1 cellular context compared by ENCODE assay signal in genomic region chr2:12965540-12966269, GRCh38.
TF ChIP-seq lines count a peak whose summit lies in the region.

No MANE protein-coding gene starts in this region.

TF ChIP-seq in K562, 482 proteins besides CTCF, POLR2A, EP300 and RAD21 (continued from another document and continues in another):
- TF ChIP-seq ZNF407 (IDR thresholded peaks at IDR 0.05; ENCODE audit: low read depth) (no peak), PML (IDR thresholded peaks at IDR 0.05; ENCODE audit: low read length) (peak; percentile 54; the same call in 1 of the 2 replicates), ERF (CRISPR knock-in tag; IDR thresholded peaks at IDR 0.05) (no peak), NFE2L1 (tag; IDR thresholded peaks at IDR 0.05; ENCODE audit: borderline replicate concordance, low read depth) (no peak; the same call in 1 of the 2 replicates), POLR2AphosphoS5 (IDR thresholded peaks at IDR 0.05; ENCODE audit: control insufficient read depth, insufficient read depth, low read depth, low read length) (no peak), LCOR (CRISPR knock-in tag; IDR thresholded peaks at IDR 0.05) (no peak), HLTF (IDR thresholded peaks at IDR 0.05) (no peak), ESRRA (IDR thresholded peaks at IDR 0.05; ENCODE audit: borderline replicate concordance, low read depth) (no peak), ZNF239 (CRISPR knock-in tag; IDR thresholded peaks at IDR 0.05) (no peak), ZNF280B (CRISPR knock-in tag; IDR thresholded peaks at IDR 0.05) (no peak), ASH1L (IDR thresholded peaks at IDR 0.05; ENCODE audit: borderline replicate concordance, low read depth, partially characterized antibody) (no peak), ZNF644 (tag; IDR thresholded peaks at IDR 0.05; ENCODE audit: low read depth) (0 out of 2 replicates have a peak, but pooled peaks have one; percentile 37), ZNF277 (CRISPR knock-in tag; IDR thresholded peaks at IDR 0.05; ENCODE audit: borderline replicate concordance) (no peak), MTA3 (IDR thresholded peaks at IDR 0.05; ENCODE audit: borderline replicate concordance) (no peak), MCM3 (IDR thresholded peaks at IDR 0.05) (no peak), HNRNPH1 (optimal IDR thresholded peaks at IDR 0.05; ENCODE audit: low read depth, low read length) (no peak), ZFP1 (CRISPR knock-in tag; IDR thresholded peaks at IDR 0.05) (no peak), NCOA2 (IDR thresholded peaks at IDR 0.05; ENCODE audit: partially characterized antibody in 2 of 2) (peak in 1 of 2 experiments; percentile 51), DLX4 (CRISPR knock-in tag; IDR thresholded peaks at IDR 0.05) (no peak), FOXK1 (CRISPR knock-in tag; IDR thresholded peaks at IDR 0.05; ENCODE audit: borderline replicate concordance) (no peak), ZNF12 (CRISPR knock-in tag; IDR thresholded peaks at IDR 0.05) (no peak), TRIM25 (IDR thresholded peaks at IDR 0.05; ENCODE audit: borderline replicate concordance) (no peak), GABPA (tag; conservative IDR thresholded peaks at IDR 0.05; ENCODE audit: low read depth) (peak; percentile 46; the same call in 1 of the 2 replicates), ZNF280A (IDR thresholded peaks at IDR 0.05; ENCODE audit: low read depth, partially characterized antibody) (no peak), RBM22 (IDR thresholded peaks at IDR 0.05; ENCODE audit: low read depth, low read length, poor library complexity, severe bottlenecking) (no peak), SRSF1 (IDR thresholded peaks at IDR 0.05; ENCODE audit: low read depth, low read length) (no peak), TCF7 (IDR thresholded peaks at IDR 0.05; ENCODE audit: borderline replicate concordance) (no peak), CSDE1 (IDR thresholded peaks at IDR 0.05) (no peak), XRCC5 (IDR thresholded peaks at IDR 0.05; ENCODE audit: low read depth, low read length) (no peak), MYNN (IDR thresholded peaks at IDR 0.05) (no peak), MYNN (CRISPR knock-in tag; IDR thresholded peaks at IDR 0.05) (no peak), FOXK2 (conservative IDR thresholded peaks at IDR 0.05 in 1 of 2, IDR thresholded peaks at IDR 0.05 in 1 of 2; ENCODE audit: low read depth in 2 of 2) (peak; percentile 15 to 29; a peak in 1 of 4 replicates), PREB (CRISPR knock-in tag; IDR thresholded peaks at IDR 0.05) (no peak), USF1 (CRISPR knock-in tag; IDR thresholded peaks at IDR 0.05) (no peak), ZBTB49 (CRISPR knock-in tag; IDR thresholded peaks at IDR 0.05; ENCODE audit: borderline replicate concordance) (no peak), SMARCE1 (IDR thresholded peaks at IDR 0.05) (peak; percentile 95), BCLAF1 (IDR thresholded peaks at IDR 0.05; ENCODE audit: borderline replicate concordance in 1 of 2, control insufficient read depth in 1 of 2, low read depth in 2 of 2, low read length in 1 of 2) (no peak)
